ENCODE assay signal across 20 cellular contexts in the genomic region with DNA sequence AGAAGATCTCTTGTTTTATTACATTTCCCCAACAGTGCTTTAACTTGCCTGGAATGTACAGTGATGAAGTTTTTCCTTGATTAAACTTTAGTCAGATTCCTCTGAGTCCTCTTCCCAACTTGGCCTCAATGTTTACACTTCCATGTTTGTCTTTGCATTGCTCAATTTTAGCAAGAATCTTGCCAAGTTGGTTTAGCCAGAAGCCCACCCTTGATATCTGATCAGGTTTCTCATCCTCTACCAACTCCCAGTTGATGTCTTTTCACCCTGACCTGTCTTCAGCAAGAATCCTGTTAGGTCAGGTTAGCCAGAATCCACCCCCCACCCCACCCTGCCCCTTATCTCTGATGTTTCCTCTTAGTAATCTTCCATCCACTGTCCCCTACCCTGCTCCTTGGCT.
"Had no signal": no experiment of that assay in that cellular context is flagged by ENCODE, and none has a peak within 500 bp of the region (broad histone marks: within the 10 kb centered on the region; RNA-seq: fewer than 3 reads in every experiment).

No MANE protein-coding gene starts in this region.

- H3K4me3 ChIP-seq: breast epithelium had no signal

- ATAC-seq: activated CD4-positive, CD25-positive, alpha-beta regulatory T cell treated with anti-CD3 and anti-CD28 coated beads, Interleukin-2, amount 50 U/mL, for 24 hours; activated CD8-positive, alpha-beta memory T cell treated with anti-CD3 and anti-CD28 coated beads, Interleukin-2, amount 10 ng/mL, durations not matched to agents 7 days and 5 days; activated T-cell treated with anti-CD3 and anti-CD28 coated beads, Interleukin-2, amount 50 U/mL, for 4 hours had no signal

- DNase-seq: activated CD4-positive, alpha-beta T cell treated with anti-CD3 and anti-CD28 coated beads, Interleukin-2, amount 10 ng/mL, durations not matched to agents 24 days and 14 days; activated CD4-positive, alpha-beta T cell treated with anti-CD3 and anti-CD28 coated beads, Interleukin-2, amount 50 U/mL, for 48 hours; activated CD8-positive, alpha-beta memory T cell treated with anti-CD3 and anti-CD28 coated beads, Interleukin-2, amount 10 ng/mL, durations not matched to agents 7 days and 5 days; activated effector memory CD4-positive, alpha-beta T cell treated with anti-CD3 and anti-CD28 coated beads, Interleukin-2, amount 50 U/mL, for 16 hours; activated naive CD4-positive, alpha-beta T cell treated with Interleukin-2 at 50 U/mL for 16 hours; activated naive CD8-positive, alpha-beta T cell treated with anti-CD3 and anti-CD28 coated beads, Interleukin-2, amount 10 ng/mL, durations not matched to agents 7 days and 5 days; activated T-cell treated with anti-CD3 and anti-CD28 coated beads, Interleukin-2, amount 50 U/mL, for 4 hours; aorta; central memory CD4-positive, alpha-beta T cell; Karpas-422; MM.1S; NCI-H1105; NCI-H1436; NCI-H1694 treated with DMSO at 0.1 percent for 48 hours; NCI-H2029 treated with DMSO at 0.1 percent for 48 hours; NCI-H510A treated with DMSO at 0.1 percent for 48 hours; NCI-H69; SHP77 treated with DMSO at 0.1 percent for 48 hours had no signal

- H3K36me3 ChIP-seq: breast epithelium had no signal

- H3K27ac ChIP-seq: breast epithelium had no signal

- H3K4me1 ChIP-seq: breast epithelium had no signal

- H3K9me3 ChIP-seq: breast epithelium had no signal
